29 cellular contexts compared by ENCODE assay signal in genomic region chr19:35231956-35232746, GRCh38. TPM values are rescaled to one million over a fixed set of nuclear protein-coding genes. Genes with fewer than 3 reads are reported as not detected.
"Had no signal": no experiment of that assay in that cellular context is flagged by ENCODE, and none has a peak within 500 bp of the region (broad histone marks: within the 10 kb centered on the region; RNA-seq: fewer than 3 reads in every experiment).

No MANE protein-coding gene starts in this region.

- H3K4me1 ChIP-seq: tibial artery, uterus had no signal

- H3K9me3 Mint-ChIP-seq: activated CD4-positive, alpha-beta T cell treated with anti-CD3 and anti-CD28 coated beads, Interleukin-2, amount 10 ng/mL, durations not matched to agents 24 days and 14 days; activated naive CD4-positive, alpha-beta T cell treated with anti-CD3 and anti-CD28 coated beads, Interleukin-2, amount 50 U/mL, for 24 hours; dendritic cell treated with granulocyte-macrophage colony-stimulating factor and Interleukin-4, amounts not matched to agents 40 ng/mL and 50 ng/mL, for 4 days; effector memory CD8-positive, alpha-beta T cell; memory B cell; stimulated activated naive CD8-positive, alpha-beta T cell treated with anti-CD3 and anti-CD28 coated beads, Interleukin-15, Interleukin-2, amounts not matched to agents 100 ng/mL and 50 ng/mL, for 24 hours; T-helper 2 cell treated with Interferon-gamma antibody and Interleukin-4, amounts not matched to agents 5 μg/mL and 100 μg/mL, for 36 hours had no signal

- H3K27ac ChIP-seq: tibial artery, uterus, VCaP had no signal

- H3K27me3 ChIP-seq: uterus had no signal

- H3K27ac Mint-ChIP-seq: activated CD4-positive, alpha-beta T cell treated with anti-CD3 and anti-CD28 coated beads, Interleukin-2, amount 10 ng/mL, durations not matched to agents 24 days and 14 days; activated CD8-positive, alpha-beta T cell treated with anti-CD3 and anti-CD28 coated beads, Interleukin-2, amount 10 ng/mL, durations not matched to agents 7 days and 5 days; activated naive CD4-positive, alpha-beta T cell treated with anti-CD3 and anti-CD28 coated beads, Interleukin-2, amount 50 U/mL, for 24 hours; brain; dendritic cell treated with granulocyte-macrophage colony-stimulating factor and Interleukin-4, amounts not matched to agents 40 ng/mL and 50 ng/mL, for 4 days; memory B cell; stimulated activated naive CD8-positive, alpha-beta T cell treated with anti-CD3 and anti-CD28 coated beads, Interleukin-15, Interleukin-2, amounts not matched to agents 100 ng/mL and 50 ng/mL, for 24 hours; T-cell; T-helper 2 cell treated with Interferon-gamma antibody and Interleukin-4, amounts not matched to agents 5 μg/mL and 100 μg/mL, for 36 hours had no signal

- H3K4me3 Mint-ChIP-seq: activated CD4-positive, alpha-beta T cell treated with anti-CD3 and anti-CD28 coated beads, Interleukin-2, amount 10 ng/mL, durations not matched to agents 24 days and 14 days; activated CD8-positive, alpha-beta T cell treated with anti-CD3 and anti-CD28 coated beads, Interleukin-2, amount 10 ng/mL, durations not matched to agents 7 days and 5 days; activated naive CD4-positive, alpha-beta T cell treated with anti-CD3 and anti-CD28 coated beads, Interleukin-2, amount 50 U/mL, for 24 hours; brain; dendritic cell treated with granulocyte-macrophage colony-stimulating factor and Interleukin-4, amounts not matched to agents 40 ng/mL and 50 ng/mL, for 4 days; effector memory CD8-positive, alpha-beta T cell; memory B cell; neural crest cell; stimulated activated naive CD8-positive, alpha-beta T cell treated with anti-CD3 and anti-CD28 coated beads, Interleukin-15, Interleukin-2, amounts not matched to agents 100 ng/mL and 50 ng/mL, for 24 hours; T-cell; T-helper 2 cell treated with Interferon-gamma antibody and Interleukin-4, amounts not matched to agents 5 μg/mL and 100 μg/mL, for 36 hours had no signal

- H3K4me1 Mint-ChIP-seq: brain, neural crest cell had no signal

- DNase-seq: activated CD4-positive, alpha-beta T cell treated with anti-CD3 and anti-CD28 coated beads, Interleukin-2, amount 10 ng/mL, durations not matched to agents 24 days and 14 days; activated CD8-positive, alpha-beta T cell treated with anti-CD3 and anti-CD28 coated beads, Interleukin-2, amount 10 ng/mL, durations not matched to agents 7 days and 5 days; activated gamma-delta T cell treated with Interleukin-2 at 50 U/mL for 16 hours; caudate nucleus; effector memory CD8-positive, alpha-beta T cell; glutamatergic neuron; hippocampal formation; left cardiac atrium; occipital lobe; retina; stimulated activated CD4-positive, alpha-beta T cell treated with anti-CD3 and anti-CD28 coated beads, Interleukin-4, amount 100 ng/mL, for 24 hours; tibial artery; uterus had no signal

- H3K36me3 ChIP-seq: tibial artery, uterus had no signal

- ATAC-seq: activated CD4-positive, CD25-positive, alpha-beta regulatory T cell treated with anti-CD3 and anti-CD28 coated beads, Interleukin-2, amount 50 U/mL, for 24 hours; activated CD8-positive, alpha-beta T cell treated with anti-CD3 and anti-CD28 coated beads, Interleukin-2, amount 10 ng/mL, durations not matched to agents 7 days and 5 days; effector memory CD8-positive, alpha-beta T cell; esophagus mucosa; left cardiac atrium; T-cell had no signal

- H3K9me3 ChIP-seq: tibial artery, uterus had no signal

- H3K27me3 Mint-ChIP-seq: activated naive CD4-positive, alpha-beta T cell treated with anti-CD3 and anti-CD28 coated beads, Interleukin-2, amount 50 U/mL, for 24 hours; stimulated activated naive CD8-positive, alpha-beta T cell treated with anti-CD3 and anti-CD28 coated beads, Interleukin-15, Interleukin-2, amounts not matched to agents 100 ng/mL and 50 ng/mL, for 24 hours; T-cell had no signal

- H3K36me3 Mint-ChIP-seq: activated naive CD4-positive, alpha-beta T cell treated with anti-CD3 and anti-CD28 coated beads, Interleukin-2, amount 50 U/mL, for 24 hours; brain; memory B cell; T-cell had no signal

- H3K4me3 ChIP-seq: tibial artery, uterus had no signal

RNA-seq across cellular contexts. Expression of gene FAM187B, which starts 3.6 kb away (rescaled TPM):
- total RNA-seq: activated CD4-positive, alpha-beta T cell treated with anti-CD3 and anti-CD28 coated beads, Interleukin-2, amount 10 ng/mL, durations not matched to agents 24 days and 14 days; activated CD8-positive, alpha-beta T cell treated with anti-CD3 and anti-CD28 coated beads, Interleukin-2, amount 10 ng/mL, durations not matched to agents 7 days and 5 days; aorta; endothelial cell of umbilical vein; esophagus mucosa; frontal cortex; left cardiac atrium; lower leg skin; neural crest cell; occipital lobe; T-cell had no signal
- polyA plus RNA-seq: aorta, endothelial cell of umbilical vein had no signal

RNA-seq across cellular contexts. Expression of gene HAMP, which starts 50.2 kb away (rescaled TPM):
- total RNA-seq: esophagus mucosa, frontal cortex, lower leg skin, occipital lobe had no signal
- polyA plus RNA-seq: aorta, endothelial cell of umbilical vein had no signal

RNA-seq across cellular contexts. Expression of gene MAG, which starts 59.8 kb away (rescaled TPM):
- total RNA-seq: activated CD4-positive, alpha-beta T cell treated with anti-CD3 and anti-CD28 coated beads, Interleukin-2, amount 10 ng/mL, durations not matched to agents 24 days and 14 days; endothelial cell of umbilical vein; esophagus mucosa; frontal cortex; left cardiac atrium; mononuclear cell; neural crest cell had no signal
- polyA plus RNA-seq: aorta, endothelial cell of umbilical vein had no signal
